In the genomic region with DNA sequence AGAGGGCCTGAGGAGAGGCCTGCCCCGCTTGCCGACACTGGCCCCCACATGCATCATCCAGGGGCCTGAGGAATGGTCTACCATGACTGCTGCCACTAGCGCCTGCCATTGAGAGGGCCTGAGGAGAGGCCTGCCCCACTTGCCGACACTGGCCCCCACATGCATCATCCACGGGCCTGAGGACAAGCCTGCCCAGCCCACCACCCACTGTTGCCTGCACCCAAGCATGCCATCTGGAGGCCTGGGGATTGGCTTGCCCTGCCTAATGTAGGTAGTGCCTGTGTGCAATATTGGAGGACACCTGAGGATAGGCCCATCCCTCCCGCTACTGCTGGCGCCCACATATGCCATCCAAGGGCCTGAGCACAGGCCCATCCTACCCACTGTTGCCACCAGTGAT, we compare ENCODE assay signal across 17 cellular contexts. TPM values are rescaled to one million over a fixed set of nuclear protein-coding genes. Genes with fewer than 3 reads are reported as not detected.
DNase-seq lines count a peak whose midpoint lies in the region; ATAC-seq, FAIRE-seq and TF ChIP-seq lines count a peak whose summit lies in the region.
"Had no signal": no experiment of that assay in that cellular context is flagged by ENCODE, and none has a peak within 500 bp of the region (broad histone marks: within the 10 kb centered on the region; RNA-seq: fewer than 3 reads in every experiment).

No MANE protein-coding gene starts in this region.

- H3K4me3 ChIP-seq in esophagus muscularis mucosa (no peak overlapping the region), HepG2 (replicated peaks in 1 of 3; ENCODE audit: insufficient read depth in 1 of 3, low read depth in 2 of 3, low read length in 3 of 3) (no peak overlapping the region)
- H3K4me3 ChIP-seq: BLaER1, GM12878 had no signal

- H4K5ac ChIP-seq in H9 (ENCODE audit: insufficient read length, low read depth, low read length) = no peak overlapping the region

- CTCF ChIA-PET in activated CD8-positive, alpha-beta memory T cell treated with anti-CD3 and anti-CD28 coated beads, Interleukin-2, amount 10 ng/mL, durations not matched to agents 7 days and 5 days (lab: Charles Lee) = no interaction called here
- CTCF ChIA-PET in activated CD4-positive, alpha-beta T cell treated with anti-CD3 and anti-CD28 coated beads for 36 hours (lab: Charles Lee) = no interaction called here
- CTCF ChIA-PET in HepG2 (lab: Yijun Ruan, JAX; ENCODE audit: low intra/inter-chr PET ratio, low total read pairs) = no interaction called here

- no peak overlapping the region for H3K18ac ChIP-seq in H9 (ENCODE audit: insufficient read length, low read depth, low read length)

- H2BK5ac ChIP-seq in H9 (ENCODE audit: insufficient read length, low read length) = no peak overlapping the region

- intact Hi-C loops in esophagus muscularis mucosa (cut with DNase I) = no loop called here
- intact Hi-C loops in activated CD4-positive, alpha-beta T cell treated with anti-CD3 and anti-CD28 coated beads for 36 hours (cut with DNase I, micrococcal nuclease) = no loop called here
- intact Hi-C loops in HepG2 (cut with micrococcal nuclease; ENCODE audit: unreplicated experiment) = no loop called here

- in situ Hi-C loops in HepG2 (cut with HindIII; ENCODE audit: extremely low pct_ligation_motif_present, low pct_unique_long_range_greater_than_20kb) = no loop called here

- H3K4ac ChIP-seq in H9 (ENCODE audit: low read depth, low read length) = no peak overlapping the region

- H3K23me2 ChIP-seq in H9 (ENCODE audit: insufficient read length, low read depth, low read length, poor library complexity, severe bottlenecking) = peaks cover 4% of the 10 kb centered on the region

- H3K9me3 ChIP-seq in H9 (ENCODE audit: control insufficient read depth, low read depth, low read length) = peaks cover 4% of the 10 kb centered on the region
- H3K9me3 ChIP-seq in esophagus muscularis mucosa = peaks cover 0 to 5% (median 2%) of the 10 kb centered on the region in 4 donors
- peaks cover 9% of the 10 kb centered on the region for H3K9me3 ChIP-seq in HepG2 (ENCODE audit: low read length)

- H4K20me1 ChIP-seq in H9 (ENCODE audit: control insufficient read depth, insufficient read depth, insufficient read length) (no peaks in the 10 kb centered on the region), HepG2 (ENCODE audit: insufficient read depth, low read length) (no peaks in the 10 kb centered on the region)
- H4K20me1 ChIP-seq: BLaER1 had no signal

- H3K36me3 Mint-ChIP-seq in activated CD8-positive, alpha-beta memory T cell treated with anti-CD3 and anti-CD28 coated beads, Interleukin-2, amount 10 ng/mL, durations not matched to agents 7 days and 5 days = no peaks in the 10 kb centered on the region
- H3K36me3 Mint-ChIP-seq in H9 (ENCODE audit: insufficient read depth in 1 of 3, low read depth in 3 of 3) (peaks cover 8 to 10% (median 9%) of the 10 kb centered on the region in 3 experiments; a peak in 6 of 7 replicates), osteocyte (ENCODE audit: unreplicated experiment) (peaks cover 2% of the 10 kb centered on the region)
- H3K36me3 Mint-ChIP-seq in activated CD4-positive, alpha-beta T cell treated with anti-CD3 and anti-CD28 coated beads for 36 hours (ENCODE audit: low read depth) = peaks cover 2% of the 10 kb centered on the region

- no peak overlapping the region for H3K27ac Mint-ChIP-seq in activated CD8-positive, alpha-beta memory T cell treated with anti-CD3 and anti-CD28 coated beads, Interleukin-2, amount 10 ng/mL, durations not matched to agents 7 days and 5 days
- H3K27ac Mint-ChIP-seq in H9 = no peak overlapping the region
- H3K27ac Mint-ChIP-seq in osteocyte (ENCODE audit: unreplicated experiment) = no peak overlapping the region
- H3K27ac Mint-ChIP-seq in activated CD4-positive, alpha-beta T cell treated with anti-CD3 and anti-CD28 coated beads for 36 hours = no peak overlapping the region
- H3K27ac Mint-ChIP-seq: CD14-positive monocyte; CD4-positive, alpha-beta memory T cell had no signal

- TF ChIP-seq POLR2A in esophagus muscularis mucosa (IDR thresholded peaks at IDR 0.05; ENCODE audit: low read depth) (no peak), HepG2 (IDR thresholded peaks at IDR 0.05; ENCODE audit: insufficient read depth in 1 of 2, low read depth in 2 of 2, low read length in 2 of 2) (no peak)

- no peak overlapping the region for H2BK20ac ChIP-seq in H9 (ENCODE audit: low read depth, low read length, poor library complexity, severe bottlenecking)

- ATAC-seq in activated CD8-positive, alpha-beta memory T cell treated with anti-CD3 and anti-CD28 coated beads, Interleukin-2, amount 10 ng/mL, durations not matched to agents 7 days and 5 days = no peak
- ATAC-seq in activated CD4-positive, alpha-beta T cell treated with anti-CD3 and anti-CD28 coated beads for 36 hours = no peak
- no peak for ATAC-seq in HepG2
- ATAC-seq: GM12878 had no signal

- POLR2A ChIA-PET in activated CD4-positive, alpha-beta T cell treated with anti-CD3 and anti-CD28 coated beads for 36 hours (lab: Charles Lee) = no interaction called here
- POLR2A ChIA-PET in HepG2 (lab: Yijun Ruan, JAX) = no interaction called here

- BruUV-seq in HepG2 (replicated peaks; lab: Mats Ljungman, UMichigan) = no TSS peak

- H3K4me2 ChIP-seq in H9 (ENCODE audit: insufficient read depth, insufficient read length, low read length) = no peak overlapping the region
- H3K4me2 ChIP-seq in HepG2 (ENCODE audit: low read depth, low read length) = no peak overlapping the region
- H3K4me2 ChIP-seq: BLaER1 had no signal

- TF ChIP-seq CTCF in H9 (conservative IDR thresholded peaks at IDR 0.05) (no peak), esophagus muscularis mucosa (IDR thresholded peaks at IDR 0.05) (no peak), osteocyte (IDR thresholded peaks at IDR 0.05) (no peak), HepG2 (CRISPR knock-in tag; IDR thresholded peaks at IDR 0.05) (no peak)

- H3K9ac ChIP-seq in H9 (ENCODE audit: extremely low read depth, insufficient read length, low read length) = no peak overlapping the region
- H3K9ac ChIP-seq in HepG2 (ENCODE audit: insufficient read depth, low read depth, low read length) = no peak overlapping the region
- H3K9ac ChIP-seq: BLaER1 had no signal

- peaks cover 6% of the 10 kb centered on the region for H3K9me3 Mint-ChIP-seq in activated CD8-positive, alpha-beta memory T cell treated with anti-CD3 and anti-CD28 coated beads, Interleukin-2, amount 10 ng/mL, durations not matched to agents 7 days and 5 days (ENCODE audit: low read depth)
- H3K9me3 Mint-ChIP-seq in H9 (peaks cover 11 to 33% of the 10 kb centered on the region in 2 experiments), osteocyte (ENCODE audit: unreplicated experiment) (peaks cover 22% of the 10 kb centered on the region)
- H3K9me3 Mint-ChIP-seq in activated CD4-positive, alpha-beta T cell treated with anti-CD3 and anti-CD28 coated beads for 36 hours (ENCODE audit: low read depth) = peaks cover 6% of the 10 kb centered on the region

- H3K36me3 ChIP-seq in esophagus muscularis mucosa (peaks cover 0 to 8% (median 0%) of the 10 kb centered on the region in 4 donors), HepG2 (replicated peaks in 1 of 2; ENCODE audit: control insufficient read depth in 1 of 2, insufficient read depth in 2 of 2, low read length in 2 of 2) (no peaks in the 10 kb centered on the region)

- H3K79me1 ChIP-seq in H9 (ENCODE audit: insufficient read depth, low read depth, low read length, poor library complexity, severe bottlenecking) = no peaks in the 10 kb centered on the region

- H3K27ac ChIP-seq in H9 (ENCODE audit: insufficient read length, low read depth, low read length) = no peak overlapping the region
- no peak overlapping the region for H3K27ac ChIP-seq in esophagus muscularis mucosa (replicated peaks in 1 of 4)
- H3K27ac ChIP-seq in HepG2 (ENCODE audit: extremely low read length, insufficient read depth, low read length) = no peak overlapping the region
- H3K27ac ChIP-seq: BLaER1 had no signal

- H4K91ac ChIP-seq in H9 (ENCODE audit: insufficient read length, low read depth, low read length) = no peak overlapping the region

- H2BK12ac ChIP-seq in H9 (ENCODE audit: insufficient read length, low read depth, low read length) = no peak overlapping the region

- H3K27me3 Mint-ChIP-seq in activated CD8-positive, alpha-beta memory T cell treated with anti-CD3 and anti-CD28 coated beads, Interleukin-2, amount 10 ng/mL, durations not matched to agents 7 days and 5 days = peaks cover 3% of the 10 kb centered on the region
- H3K27me3 Mint-ChIP-seq in H9 (ENCODE audit: low read depth) (peaks cover 21% of the 10 kb centered on the region), osteocyte (ENCODE audit: unreplicated experiment) (no peaks in the 10 kb centered on the region)
- H3K27me3 Mint-ChIP-seq in activated CD4-positive, alpha-beta T cell treated with anti-CD3 and anti-CD28 coated beads for 36 hours = peaks cover 10% of the 10 kb centered on the region

- H2BK15ac ChIP-seq in H9 (ENCODE audit: low read depth, low read length) = no peak overlapping the region

- no peak overlapping the region for H3K14ac ChIP-seq in H9 (ENCODE audit: insufficient read depth, low read length)

- no peak overlapping the region for H4K8ac ChIP-seq in H9 (replicated peaks; ENCODE audit: insufficient read length, low read depth, low read length)

- no peaks in the 10 kb centered on the region for H3K4me1 ChIP-seq in H9 (ENCODE audit: insufficient read depth, low read length)
- no peaks in the 10 kb centered on the region for H3K4me1 ChIP-seq in esophagus muscularis mucosa
- H3K4me1 ChIP-seq in HepG2 (ENCODE audit: insufficient read depth, low read length) = no peaks in the 10 kb centered on the region
- H3K4me1 ChIP-seq: BLaER1 had no signal

- no peak overlapping the region for H2AFZ ChIP-seq in H9 (ENCODE audit: low read length)
- no peak overlapping the region for H2AFZ ChIP-seq in HepG2 (ENCODE audit: low read length)

- H3T11ph ChIP-seq in H9 (ENCODE audit: low read length) = no peak overlapping the region

- no peak overlapping the region for H2AK5ac ChIP-seq in H9 (ENCODE audit: insufficient read length, low read length)

- H3K27me3 ChIP-seq in H9 (ENCODE audit: insufficient read depth, low read length) = no peaks in the 10 kb centered on the region
- no peaks in the 10 kb centered on the region for H3K27me3 ChIP-seq in esophagus muscularis mucosa
- H3K27me3 ChIP-seq in HepG2 (ENCODE audit: control insufficient read depth in 1 of 2, insufficient read depth in 2 of 2, low read length in 2 of 2) = no peaks in the 10 kb centered on the region; a peak in 2 of 5 replicates
- H3K27me3 ChIP-seq: BLaER1 had no signal

- no peaks in the 10 kb centered on the region for H3K79me2 ChIP-seq in H9 (ENCODE audit: insufficient read depth, low read length)
- no peaks in the 10 kb centered on the region for H3K79me2 ChIP-seq in HepG2 (ENCODE audit: insufficient read depth, low read length)

- WGBS in H9 (ENCODE audit: extremely low coverage, insufficient read length, low lambda C conversion rate) = no CpG with 5 or more reads among the region's 7 CpGs
- WGBS in esophagus muscularis mucosa = 90% methylated on average over 5 of the region's 7 CpGs
- WGBS in HepG2 (ENCODE audit: low lambda C conversion rate) = 0% methylated on average over 3 of the region's 7 CpGs

- H3K56ac ChIP-seq in H9 (ENCODE audit: insufficient read length, low read depth, low read length) = no peak overlapping the region

- H3K4me1 Mint-ChIP-seq in activated CD8-positive, alpha-beta memory T cell treated with anti-CD3 and anti-CD28 coated beads, Interleukin-2, amount 10 ng/mL, durations not matched to agents 7 days and 5 days = no peaks in the 10 kb centered on the region
- H3K4me1 Mint-ChIP-seq in H9 (no peaks in the 10 kb centered on the region), osteocyte (ENCODE audit: unreplicated experiment) (no peaks in the 10 kb centered on the region)
- H3K4me1 Mint-ChIP-seq in activated CD4-positive, alpha-beta T cell treated with anti-CD3 and anti-CD28 coated beads for 36 hours = no peaks in the 10 kb centered on the region
- H3K4me1 Mint-ChIP-seq: CD14-positive monocyte; CD4-positive, alpha-beta memory T cell had no signal

- peak; percentile 12 for DNase-seq in activated CD8-positive, alpha-beta memory T cell treated with anti-CD3 and anti-CD28 coated beads, Interleukin-2, amount 50 U/mL, for 48 hours
- DNase-seq in activated CD8-positive, alpha-beta memory T cell treated with anti-CD3 and anti-CD28 coated beads, Interleukin-2, amount 10 ng/mL, durations not matched to agents 7 days and 5 days = no peak
- DNase-seq in H9 = peak; percentile 14
- peak; percentile 31 for DNase-seq in esophagus muscularis mucosa (ENCODE audit: extremely low spot score)
- DNase-seq in osteocyte (ENCODE audit: extremely low spot score, unreplicated experiment) = peak; percentile 76
- no peak for DNase-seq in SIG-M5 treated with dmso at 0.1 percent for 504 hours (lab: John Stamatoyannopoulos, UW; ENCODE audit: unreplicated experiment)
- no peak for DNase-seq in activated CD4-positive, alpha-beta T cell treated with anti-CD3 and anti-CD28 coated beads for 36 hours
- no peak for DNase-seq in HepG2 (ENCODE audit: low spot score)
- DNase-seq: 8988T; CD4-positive, alpha-beta memory T cell; DMS153; DMS79 treated with DMSO at 0.1 percent for 48 hours; GOT3 had no signal

- no peak for TF ChIP-seq RAD21 in HepG2 (CRISPR knock-in tag; IDR thresholded peaks at IDR 0.05)

- no peak overlapping the region for H2BK120ac ChIP-seq in H9 (ENCODE audit: low read depth, low read length, poor library complexity, severe bottlenecking)

- no peak overlapping the region for H3K23ac ChIP-seq in H9 (ENCODE audit: insufficient read length, low read depth, low read length)

- FAIRE-seq in HepG2 (lab: Jason Lieb, UNC) = no peak
- FAIRE-seq: GM12878 had no signal

- no peak overlapping the region for H3K4me3 Mint-ChIP-seq in activated CD8-positive, alpha-beta memory T cell treated with anti-CD3 and anti-CD28 coated beads, Interleukin-2, amount 10 ng/mL, durations not matched to agents 7 days and 5 days
- H3K4me3 Mint-ChIP-seq in H9 = no peak overlapping the region
- H3K4me3 Mint-ChIP-seq in osteocyte (ENCODE audit: unreplicated experiment) = no peak overlapping the region
- no peak overlapping the region for H3K4me3 Mint-ChIP-seq in activated CD4-positive, alpha-beta T cell treated with anti-CD3 and anti-CD28 coated beads for 36 hours
- H3K4me3 Mint-ChIP-seq: CD14-positive monocyte; CD4-positive, alpha-beta memory T cell had no signal

- TF ChIP-seq EP300 in esophagus muscularis mucosa (IDR thresholded peaks at IDR 0.05) = no peak
- no peak for TF ChIP-seq EP300 in HepG2 (IDR thresholded peaks at IDR 0.05; ENCODE audit: low read depth in 2 of 2, low read length in 2 of 2)
- no peak for TF ChIP-seq EP300 in HepG2 (CRISPR knock-in tag; IDR thresholded peaks at IDR 0.05; ENCODE audit: borderline replicate concordance)

RNA-seq across cellular contexts. Expression of a gene that starts 24.4 kb away (rescaled TPM):
- under 1 TPM in 1 of 2 experiments, not detected in 1; 0.15 TPM for total RNA-seq in activated CD8-positive, alpha-beta memory T cell treated with anti-CD3 and anti-CD28 coated beads, Interleukin-2, amount 10 ng/mL, durations not matched to agents 7 days and 5 days
- 0.59 and 0.75 TPM in 2 replicates for total RNA-seq in H9 (2021)
- 1 to 10 TPM; 1.2 to 2.5 (median 1.9) TPM for total RNA-seq in esophagus muscularis mucosa
- 1.3 and 1.8 TPM in 2 replicates for total RNA-seq in osteocyte
- total RNA-seq in activated CD4-positive, alpha-beta T cell treated with anti-CD3 and anti-CD28 coated beads for 36 hours = under 1 TPM; 0.05 to 0.23 TPM
- not detected in 2 replicates for total RNA-seq in HepG2 (2016; rRNA removed; fragmentation: Illumina TruSeq; extraction: Trizol)
- not detected in 2 replicates for total RNA-seq in HepG2 (2016; cell fraction: cytosol; rRNA removed; fragmentation: Illumina TruSeq; extraction: Trizol; ENCODE audit: low read depth)
- total RNA-seq in HepG2 (2016; cell fraction: insoluble cytoplasmic fraction; rRNA removed; fragmentation: Illumina TruSeq; extraction: Trizol) = not detected in 2 replicates
- total RNA-seq in HepG2 (2016; cell fraction: membrane; rRNA removed; fragmentation: Illumina TruSeq; extraction: Trizol) = not detected in 2 replicates
- not detected in 2 replicates for total RNA-seq in HepG2 (2016; cell fraction: nucleus; rRNA removed; fragmentation: Illumina TruSeq; extraction: Trizol)
- not detected in 2 replicates for polyA plus RNA-seq in HepG2 (2011; rRNA removed)
- not detected in 2 replicates for polyA plus RNA-seq in HepG2 (2011; cell fraction: cytosol; rRNA removed)
- polyA plus RNA-seq in HepG2 (2011; cell fraction: nucleus; rRNA removed) = 0.06 and 0.12 TPM in 2 replicates
- polyA plus RNA-seq in HepG2 (2012) = not detected in 2 replicates
- 0.06 TPM in 2 replicates for polyA plus RNA-seq in HepG2 (2016; cell fraction: cytosol; fragmentation: Illumina TruSeq; extraction: Trizol; ENCODE audit: low read depth)
- not detected in 2 replicates for polyA plus RNA-seq in HepG2 (2016; cell fraction: insoluble cytoplasmic fraction; fragmentation: Illumina TruSeq; extraction: Trizol; ENCODE audit: low read depth)
- polyA plus RNA-seq in HepG2 (2016; cell fraction: membrane; fragmentation: Illumina TruSeq; extraction: Trizol; ENCODE audit: low read depth) = not detected in 2 replicates
- polyA plus RNA-seq in HepG2 (2016; cell fraction: nucleus; fragmentation: Illumina TruSeq; extraction: Trizol; ENCODE audit: insufficient read depth, low read depth) = 0.11 and 0.14 TPM in 2 replicates
- 0.02 TPM in 1 of 2 replicates, not detected in the other for polyA minus RNA-seq in HepG2 (2011; rRNA and poly(A)+ RNA removed; ENCODE audit: low replicate concordance)
- polyA minus RNA-seq in HepG2 (2011; cell fraction: cytosol; rRNA and poly(A)+ RNA removed) = not detected in 2 replicates
- polyA minus RNA-seq in HepG2 (2011; cell fraction: nucleus; rRNA and poly(A)+ RNA removed) = under 0.01 and 0.12 TPM in 2 replicates
- total RNA-seq: A673, GM12878 had no signal
- polyA plus RNA-seq: CD14-positive monocyte; CD4-positive, alpha-beta memory T cell had no signal

Comparison
In these comparisons a context has a peak if more than half of its experiments do, and no peak if none do; other contexts are left out.
1. DNase-seq: peak in activated CD8-positive, alpha-beta memory T cell treated with anti-CD3 and anti-CD28 coated beads, Interleukin-2, amount 50 U/mL, for 48 hours (single experiment), H9 (single experiment), esophagus muscularis mucosa (single experiment) and osteocyte (single experiment); none in activated CD8-positive, alpha-beta memory T cell treated with anti-CD3 and anti-CD28 coated beads, Interleukin-2, amount 10 ng/mL, durations not matched to agents 7 days and 5 days (single experiment), SIG-M5 treated with dmso at 0.1 percent for 504 hours (single experiment), activated CD4-positive, alpha-beta T cell treated with anti-CD3 and anti-CD28 coated beads for 36 hours (single experiment) and HepG2 (single experiment).